Comparison of ENCODE assay signal across 20 cellular contexts in the genomic region with DNA sequence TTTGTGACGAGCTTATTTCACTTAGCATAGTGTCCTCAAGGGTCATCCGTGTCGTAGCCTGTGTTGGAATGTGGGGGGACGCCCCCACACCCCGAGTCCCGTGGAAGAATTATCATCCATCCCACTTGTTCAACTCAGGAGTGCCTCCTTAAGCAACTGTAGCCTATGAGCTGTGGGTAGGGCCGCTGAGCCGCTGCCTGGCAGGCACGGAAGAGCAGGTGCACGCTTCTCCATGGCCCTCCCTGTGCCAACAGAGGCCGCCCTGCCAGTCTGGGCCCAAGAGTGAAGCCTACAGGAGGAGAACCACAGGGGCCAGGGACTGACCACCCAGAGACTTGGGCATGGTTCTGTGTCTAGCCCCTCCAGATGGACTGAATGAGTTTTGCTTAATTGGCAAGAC. TPM values are rescaled to one million over a fixed set of nuclear protein-coding genes. Genes with fewer than 3 reads are reported as not detected.
DNase-seq lines count a peak whose midpoint lies in the region; ATAC-seq and TF ChIP-seq lines count a peak whose summit lies in the region.
"Had no signal": no experiment of that assay in that cellular context is flagged by ENCODE, and none has a peak within 500 bp of the region (broad histone marks: within the 10 kb centered on the region; RNA-seq: fewer than 3 reads in every experiment).

No MANE protein-coding gene starts in this region.

- peaks cover 6% of the 10 kb centered on the region for H3K4me1 Mint-ChIP-seq in activated T-helper 1 cell treated with anti-CD3 and anti-CD28 coated beads, Interleukin-12 subunit alpha, Interleukin-12 subunit beta, Interleukin-2, Interleukin-4 antibody, amounts not matched to agents 30 ng/mL and 10 ng/mL and 1 ng/mL, durations not matched to agents 14 hours and 24 hours and 36 hours (ENCODE audit: low read depth)

- H3K36me3 ChIP-seq in mucosa of descending colon (ENCODE audit: low read depth): no peaks in the 10 kb centered on the region
- H3K36me3 ChIP-seq in esophagus muscularis mucosa: no peaks in the 10 kb centered on the region
- no peaks in the 10 kb centered on the region for H3K36me3 ChIP-seq in SJCRH30
- H3K36me3 ChIP-seq: sigmoid colon had no signal

- H3K4me3 ChIP-seq in mucosa of descending colon: no peak overlapping the region
- H3K4me3 ChIP-seq in esophagus muscularis mucosa: no peak overlapping the region
- no peak overlapping the region for H3K4me3 ChIP-seq in SJCRH30

- WGBS in esophagus muscularis mucosa: 95% methylated on average over 11 of the region's 11 CpGs

- H3K27me3 Mint-ChIP-seq in activated T-helper 1 cell treated with anti-CD3 and anti-CD28 coated beads, Interleukin-12 subunit alpha, Interleukin-12 subunit beta, Interleukin-2, Interleukin-4 antibody, amounts not matched to agents 30 ng/mL and 10 ng/mL and 1 ng/mL, durations not matched to agents 14 hours and 24 hours and 36 hours (ENCODE audit: insufficient read depth): peaks cover 41% of the 10 kb centered on the region

- TF ChIP-seq CTCF in mucosa of descending colon (IDR thresholded peaks at IDR 0.05) (no peak), esophagus muscularis mucosa (IDR thresholded peaks at IDR 0.05) (no peak)

- no peaks in the 10 kb centered on the region for H3K9me3 Mint-ChIP-seq in activated T-helper 1 cell treated with anti-CD3 and anti-CD28 coated beads, Interleukin-12 subunit alpha, Interleukin-12 subunit beta, Interleukin-2, Interleukin-4 antibody, amounts not matched to agents 30 ng/mL and 10 ng/mL and 1 ng/mL, durations not matched to agents 14 hours and 24 hours and 36 hours
- H3K9me3 Mint-ChIP-seq: HFFc6 had no signal

- H3K4me1 ChIP-seq in mucosa of descending colon (ENCODE audit: low read depth) (peaks cover 15% of the 10 kb centered on the region), esophagus muscularis mucosa (peaks cover 31 to 64% (median 58%) of the 10 kb centered on the region in 4 donors), SJCRH30 (no peaks in the 10 kb centered on the region; the same call in 1 of the 2 replicates)

- H3K27ac ChIP-seq in esophagus muscularis mucosa (replicated peaks in 1 of 4) (no peak overlapping the region), SJCRH30 (no peak overlapping the region)

- H3K9me3 ChIP-seq in mucosa of descending colon (no peaks in the 10 kb centered on the region), esophagus muscularis mucosa (no peaks in the 10 kb centered on the region), SJCRH30 (replicated peaks) (no peaks in the 10 kb centered on the region)
- H3K9me3 ChIP-seq: sigmoid colon, SK-N-SH had no signal

- intact Hi-C loops in cardiac septum (cut with DNase I): no loop called here
- intact Hi-C loops in left cardiac atrium (cut with DNase I): no loop called here
- intact Hi-C loops in activated T-helper 1 cell treated with anti-CD3 and anti-CD28 coated beads, Interleukin-12 subunit alpha, Interleukin-12 subunit beta, Interleukin-2, Interleukin-4 antibody, amounts not matched to agents 30 ng/mL and 10 ng/mL and 1 ng/mL, durations not matched to agents 14 hours and 24 hours and 36 hours (cut with micrococcal nuclease): loop anchor here (5.0 kb wide), 2 partner anchors 1048 to 1708 kb away; a partner anchor contains a TSS
- intact Hi-C loops in mucosa of descending colon (cut with DNase I, micrococcal nuclease): no loop called here
- intact Hi-C loops in esophagus muscularis mucosa (cut with DNase I): loop anchor here (5.0 kb wide), 1 partner anchor 88 kb away; no protein-coding TSS in a partner anchor

- no peak for ATAC-seq in left cardiac atrium
- no peak for ATAC-seq in mucosa of descending colon
- no peak for ATAC-seq in HG03442 (IDR thresholded peaks at IDR 0.05; ENCODE audit: unreplicated experiment)
- ATAC-seq in GM21825 (IDR thresholded peaks at IDR 0.05; ENCODE audit: unreplicated experiment): no peak

- TF ChIP-seq POLR2A in esophagus muscularis mucosa (IDR thresholded peaks at IDR 0.05; ENCODE audit: low read depth): no peak

- peak overlapping the region; percentile 42 for H3K4me3 Mint-ChIP-seq in activated T-helper 1 cell treated with anti-CD3 and anti-CD28 coated beads, Interleukin-12 subunit alpha, Interleukin-12 subunit beta, Interleukin-2, Interleukin-4 antibody, amounts not matched to agents 30 ng/mL and 10 ng/mL and 1 ng/mL, durations not matched to agents 14 hours and 24 hours and 36 hours
- H3K4me3 Mint-ChIP-seq: HFFc6 had no signal

- H3K27me3 ChIP-seq in esophagus muscularis mucosa: peaks cover 0 to 19% (median 3%) of the 10 kb centered on the region in 4 donors
- H3K27me3 ChIP-seq in SJCRH30: no peaks in the 10 kb centered on the region; the same call in 1 of the 2 replicates

- no peak overlapping the region for H3K27ac Mint-ChIP-seq in activated T-helper 1 cell treated with anti-CD3 and anti-CD28 coated beads, Interleukin-12 subunit alpha, Interleukin-12 subunit beta, Interleukin-2, Interleukin-4 antibody, amounts not matched to agents 30 ng/mL and 10 ng/mL and 1 ng/mL, durations not matched to agents 14 hours and 24 hours and 36 hours
- H3K27ac Mint-ChIP-seq: HFFc6 had no signal

- H3K36me3 Mint-ChIP-seq in activated T-helper 1 cell treated with anti-CD3 and anti-CD28 coated beads, Interleukin-12 subunit alpha, Interleukin-12 subunit beta, Interleukin-2, Interleukin-4 antibody, amounts not matched to agents 30 ng/mL and 10 ng/mL and 1 ng/mL, durations not matched to agents 14 hours and 24 hours and 36 hours (ENCODE audit: low read depth): no peaks in the 10 kb centered on the region

- no peak for TF ChIP-seq EP300 in esophagus muscularis mucosa (IDR thresholded peaks at IDR 0.05)

- peak; percentile 72 for DNase-seq in cardiac septum (ENCODE audit: low spot score)
- no peak for DNase-seq in left cardiac atrium
- DNase-seq in activated T-helper 1 cell treated with anti-CD3 and anti-CD28 coated beads, Interleukin-12 subunit alpha, Interleukin-12 subunit beta, Interleukin-2, Interleukin-4 antibody, amounts not matched to agents 30 ng/mL and 10 ng/mL and 1 ng/mL, durations not matched to agents 14 hours and 24 hours and 36 hours (ENCODE audit: low spot score): no peak
- DNase-seq in mucosa of descending colon: peak in 2 of 3 donors; percentile 48 to 53
- DNase-seq in esophagus muscularis mucosa (ENCODE audit: extremely low spot score): no peak
- no peak for DNase-seq in SJCRH30
- DNase-seq: activated CD4-positive, alpha-beta T cell treated with anti-CD3 and anti-CD28 coated beads, Interleukin-2, amount 50 U/mL, for 48 hours; activated gamma-delta T cell treated with Interleukin-2 at 50 U/mL for 16 hours; dermis blood vessel endothelial cell; DMS 273 treated with DMSO at 0.1 percent for 48 hours; erythroblast; HFFc6; MM.1S; NCI-H2081 treated with DMSO at 0.1 percent for 48 hours; NCI-H748 treated with DMSO at 0.1 percent for 48 hours; nucleus accumbens; sigmoid colon; SK-N-SH had no signal

RNA-seq across cellular contexts. Expression of a gene that starts 2.3 kb away (rescaled TPM):
- 19.1 TPM for total RNA-seq in cardiac septum
- total RNA-seq in left cardiac atrium: 10 to 100 TPM; 13.3 to 16.6 TPM
- total RNA-seq in activated T-helper 1 cell treated with anti-CD3 and anti-CD28 coated beads, Interleukin-12 subunit alpha, Interleukin-12 subunit beta, Interleukin-2, Interleukin-4 antibody, amounts not matched to agents 30 ng/mL and 10 ng/mL and 1 ng/mL, durations not matched to agents 14 hours and 24 hours and 36 hours: 3.1 and 3.6 TPM in 2 replicates
- 10 to 100 TPM; 16.4 to 28.9 (median 16.8) TPM for total RNA-seq in mucosa of descending colon
- 10 to 100 TPM; 16.2 to 23.0 (median 19.2) TPM for total RNA-seq in esophagus muscularis mucosa
- total RNA-seq in SJCRH30 (2014; rRNA removed; shearing (Covaris generic)): 26.3 and 34.0 TPM in 2 replicates

RNA-seq across cellular contexts. Expression of a gene that starts 41.5 kb away (rescaled TPM):
- 1.1 TPM for total RNA-seq in cardiac septum
- total RNA-seq in left cardiac atrium: under 1 TPM; 0.41 to 0.42 TPM
- total RNA-seq in activated T-helper 1 cell treated with anti-CD3 and anti-CD28 coated beads, Interleukin-12 subunit alpha, Interleukin-12 subunit beta, Interleukin-2, Interleukin-4 antibody, amounts not matched to agents 30 ng/mL and 10 ng/mL and 1 ng/mL, durations not matched to agents 14 hours and 24 hours and 36 hours: 0.73 and 1.2 TPM in 2 replicates
- total RNA-seq in mucosa of descending colon: 1 to 10 TPM in 1 of 3 donors, under 1 TPM in 2; 0.58 to 1.3 (median 0.69) TPM
- under 1 TPM; 0.06 to 0.83 (median 0.40) TPM for total RNA-seq in esophagus muscularis mucosa
- total RNA-seq in SJCRH30 (2014; rRNA removed; shearing (Covaris generic)): 0.04 and 0.08 TPM in 2 replicates

Comparison
In these comparisons a context has a peak if more than half of its experiments do, and no peak if none do; other contexts are left out.
1. DNase-seq: peak in cardiac septum (single experiment) and mucosa of descending colon (2 of 3); none in left cardiac atrium (single experiment), activated T-helper 1 cell treated with anti-CD3 and anti-CD28 coated beads, Interleukin-12 subunit alpha, Interleukin-12 subunit beta, Interleukin-2, Interleukin-4 antibody, amounts not matched to agents 30 ng/mL and 10 ng/mL and 1 ng/mL, durations not matched to agents 14 hours and 24 hours and 36 hours (single experiment), esophagus muscularis mucosa (single experiment) and SJCRH30 (0 of 2).
2. intact Hi-C loops: an anchor here in activated T-helper 1 cell treated with anti-CD3 and anti-CD28 coated beads, Interleukin-12 subunit alpha, Interleukin-12 subunit beta, Interleukin-2, Interleukin-4 antibody, amounts not matched to agents 30 ng/mL and 10 ng/mL and 1 ng/mL, durations not matched to agents 14 hours and 24 hours and 36 hours (5.0 kb wide) and esophagus muscularis mucosa (5.0 kb wide); none called in cardiac septum, left cardiac atrium and mucosa of descending colon.